ENCODE assay signal across 8 cellular contexts in the genomic region with DNA sequence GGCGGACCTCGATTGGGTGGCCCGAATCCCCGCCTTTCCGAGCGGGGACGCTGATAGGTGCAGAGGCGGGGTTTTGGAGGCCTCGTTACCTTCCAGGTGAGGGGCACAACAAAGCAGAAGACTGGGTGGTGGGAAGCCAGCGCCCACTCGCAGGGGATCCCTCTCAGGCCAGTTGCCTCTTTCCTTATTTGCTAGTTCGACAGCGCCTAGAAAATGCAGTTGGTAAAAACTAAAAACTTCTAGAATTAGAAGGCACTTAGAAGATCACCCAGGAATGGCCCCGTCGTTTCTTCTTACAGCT. TPM values are rescaled to one million over a fixed set of nuclear protein-coding genes. Genes with fewer than 3 reads are reported as not detected.
A peak's percentile ranks its signal among the peaks of the same experiment; 100 is the strongest.
DNase-seq lines count a peak whose midpoint lies in the region; TF ChIP-seq lines count a peak whose summit lies in the region.

No MANE protein-coding gene starts in this region.

- H3K4me1 ChIP-seq in A673 (ENCODE audit: insufficient read depth, low read length, poor library complexity, severe bottlenecking) (peaks cover 13% of the 10 kb centered on the region), HUES64 (ENCODE audit: insufficient read depth, low read length) (peaks cover 12% of the 10 kb centered on the region), mucosa of stomach (ENCODE audit: control insufficient read depth, insufficient read depth, low read length) (peaks cover 18% of the 10 kb centered on the region)

- no peak for TF ChIP-seq CTCF in A673 (conservative IDR thresholded peaks at IDR 0.05; ENCODE audit: low read depth, low read length)

- WGBS in HUES64: 10% methylated on average over 15 of the region's 15 CpGs

- intact Hi-C loops in A673 (cut with micrococcal nuclease; ENCODE audit: unreplicated experiment): no loop called here

- H3K9me3 ChIP-seq in A673 (ENCODE audit: low read depth, low read length, poor library complexity, severe bottlenecking) (no peaks in the 10 kb centered on the region), HUES64 (ENCODE audit: insufficient read depth, low read depth, low read length) (no peaks in the 10 kb centered on the region), mucosa of stomach (ENCODE audit: control insufficient read depth, low read length) (no peaks in the 10 kb centered on the region)

- no peak overlapping the region for H3K27ac ChIP-seq in A673 (ENCODE audit: low read depth, low read length, poor library complexity, severe bottlenecking)
- H3K27ac ChIP-seq in HUES64 (ENCODE audit: low read depth, low read length): no peak overlapping the region; the same call in 1 of the 2 replicates
- peak overlapping the region; percentile 18 for H3K27ac ChIP-seq in caudate nucleus (ENCODE audit: low read depth, low read length)

- no TSS peak for BruUV-seq in A673 (replicated peaks; lab: Mats Ljungman, UMichigan)

- no peak for DNase-seq in A673 (ENCODE audit: low spot score)
- no peak for DNase-seq in caudate nucleus (lab: John Stamatoyannopoulos, UW)
- no peak for DNase-seq in globus pallidus (ENCODE audit: low spot score)
- DNase-seq in NCI-H1436 (lab: John Stamatoyannopoulos, UW): no peak
- no peak for DNase-seq in NCI-H1694 (lab: John Stamatoyannopoulos, UW)
- DNase-seq in stimulated activated naive CD4-positive, alpha-beta T cell (lab: John Stamatoyannopoulos, UW): no peak

- CTCF ChIA-PET in A673 (lab: Charles Lee): no interaction called here

- POLR2A ChIA-PET in A673 (lab: Charles Lee; ENCODE audit: low non-redundant PET): no interaction called here

- peaks cover 27% of the 10 kb centered on the region for H3K36me3 ChIP-seq in A673 (ENCODE audit: insufficient read depth, low read length, poor library complexity, severe bottlenecking)
- peaks cover 38% of the 10 kb centered on the region for H3K36me3 ChIP-seq in HUES64 (ENCODE audit: insufficient read depth, low read length)
- no peaks in the 10 kb centered on the region for H3K36me3 ChIP-seq in mucosa of stomach (ENCODE audit: control insufficient read depth, insufficient read depth, low read length)

- H3K4me3 ChIP-seq in A673 (ENCODE audit: low read depth, low read length, poor library complexity, severe bottlenecking) (peak overlapping the region; percentile 73), HUES64 (ENCODE audit: low read length) (peak overlapping the region; percentile 86), mucosa of stomach (ENCODE audit: low read length) (peak overlapping the region; percentile 68)

- H3K9ac ChIP-seq in HUES64 (ENCODE audit: low read depth, low read length) (no peak overlapping the region), mucosa of stomach (ENCODE audit: low read length) (peak overlapping the region; percentile 33)

- H3K27me3 ChIP-seq in A673 (replicated peaks; ENCODE audit: insufficient read depth, low read depth, low read length, poor library complexity): no peaks in the 10 kb centered on the region
- peaks cover 11% of the 10 kb centered on the region for H3K27me3 ChIP-seq in HUES64 (ENCODE audit: insufficient read depth, low read length)
- no peaks in the 10 kb centered on the region for H3K27me3 ChIP-seq in mucosa of stomach (ENCODE audit: control insufficient read depth, insufficient read depth, low read length)

RNA-seq across cellular contexts. Expression of a gene that starts 0.7 kb away (rescaled TPM):
- total RNA-seq in A673 (2021): 94.0 and 96.2 TPM in 2 replicates
- 113 TPM for polyA plus RNA-seq in HUES64 (2013, experiment 1 of 2)
- 117 TPM for polyA plus RNA-seq in HUES64 (2013, experiment 2 of 2)

RNA-seq across cellular contexts. Expression of a gene that starts 25.3 kb away (rescaled TPM):
- total RNA-seq in A673 (2021): 10.1 and 10.8 TPM in 2 replicates
- polyA plus RNA-seq in HUES64 (2013, experiment 1 of 2): 19.7 TPM
- polyA plus RNA-seq in HUES64 (2013, experiment 2 of 2): 23.4 TPM

RNA-seq across cellular contexts. Expression of a gene that starts 58.6 kb away (rescaled TPM):
- total RNA-seq in A673 (2021): not detected in 2 replicates
- not detected for polyA plus RNA-seq in HUES64 (2013, experiment 1 of 2)
- polyA plus RNA-seq in HUES64 (2013, experiment 2 of 2): not detected
